In genomic region chr17:60077672-60078519, GRCh38 we compare ENCODE assay signal across 8 cellular contexts. TPM values are rescaled to one million over a fixed set of nuclear protein-coding genes. Genes with fewer than 3 reads are reported as not detected.
DNase-seq lines count a peak whose midpoint lies in the region; ATAC-seq and TF ChIP-seq lines count a peak whose summit lies in the region.

No MANE protein-coding gene starts in this region.

- H3K4me3 Mint-ChIP-seq in activated naive CD4-positive, alpha-beta T cell treated with anti-CD3 and anti-CD28 coated beads, Interleukin-2, amount 10 ng/mL, durations not matched to agents 7 days and 5 days = peak overlapping the region; percentile 82

- 22 to 25% methylated on average over 18 of the region's 18 CpGs for WGBS in heart right ventricle, 2 donors

- peak overlapping the region; percentile 38 to 88 (median 80) for H3K27ac ChIP-seq in heart right ventricle

- in situ Hi-C loops in HAP-1 (cut with MboI; ENCODE audit: low sequenced_read_pairs) = no loop called here

- peak overlapping the region; percentile 92 for H3K27ac Mint-ChIP-seq in activated naive CD4-positive, alpha-beta T cell treated with anti-CD3 and anti-CD28 coated beads, Interleukin-2, amount 10 ng/mL, durations not matched to agents 7 days and 5 days

- ATAC-seq in heart right ventricle = peak; percentile 5 to 45 (median 29)
- peak; percentile 50 for ATAC-seq in sciatic nerve

- H3K4me3 ChIP-seq in GM06990 (replicated peaks; ENCODE audit: low read depth, low read length) (peak overlapping the region; percentile 86), HAP-1 (peak overlapping the region; percentile 69), heart right ventricle (peak overlapping the region; percentile 51 to 98 (median 79))

- intact Hi-C loops in heart right ventricle (cut with DNase I) = no loop called here
- intact Hi-C loops in sciatic nerve (cut with DNase I) = no loop called here

- H3K4me1 Mint-ChIP-seq in activated naive CD4-positive, alpha-beta T cell treated with anti-CD3 and anti-CD28 coated beads, Interleukin-2, amount 10 ng/mL, durations not matched to agents 7 days and 5 days = peaks cover 45% of the 10 kb centered on the region

- H3K36me3 ChIP-seq in GM06990 (ENCODE audit: control insufficient read depth, insufficient read depth, low read length) (no peaks in the 10 kb centered on the region), HAP-1 (replicated peaks) (peaks cover 19% of the 10 kb centered on the region), heart right ventricle (peaks cover 0 to 38% (median 30%) of the 10 kb centered on the region in 9 donors)

- peaks cover 18% of the 10 kb centered on the region for H3K36me3 Mint-ChIP-seq in activated naive CD4-positive, alpha-beta T cell treated with anti-CD3 and anti-CD28 coated beads, Interleukin-2, amount 10 ng/mL, durations not matched to agents 7 days and 5 days

- H3K4me1 ChIP-seq in HAP-1 (peaks cover 11% of the 10 kb centered on the region), heart right ventricle (peaks cover 0 to 38% (median 25%) of the 10 kb centered on the region in 9 donors)

- H3K27me3 ChIP-seq in GM06990 (replicated peaks; ENCODE audit: control insufficient read depth, insufficient read depth, low read length) (no peaks in the 10 kb centered on the region), HAP-1 (ENCODE audit: low read depth) (no peaks in the 10 kb centered on the region), heart right ventricle (no peaks in the 10 kb centered on the region)

- no peaks in the 10 kb centered on the region for H3K9me3 Mint-ChIP-seq in activated naive CD4-positive, alpha-beta T cell treated with anti-CD3 and anti-CD28 coated beads, Interleukin-2, amount 10 ng/mL, durations not matched to agents 7 days and 5 days

- no peaks in the 10 kb centered on the region for H3K9me3 ChIP-seq in HAP-1
- no peaks in the 10 kb centered on the region for H3K9me3 ChIP-seq in heart right ventricle

- no peaks in the 10 kb centered on the region for H3K27me3 Mint-ChIP-seq in activated naive CD4-positive, alpha-beta T cell treated with anti-CD3 and anti-CD28 coated beads, Interleukin-2, amount 10 ng/mL, durations not matched to agents 7 days and 5 days

- CTCF ChIA-PET in activated naive CD4-positive, alpha-beta T cell treated with anti-CD3 and anti-CD28 coated beads, Interleukin-2, amount 10 ng/mL, durations not matched to agents 7 days and 5 days (lab: Charles Lee) = interaction anchor here (0.8 to 1.3 kb wide), 2 partner anchors 12 to 41 kb away, joined by 3 to 6 read pairs; no protein-coding TSS in a partner anchor

- DNase-seq in GM06990 (ENCODE audit: extremely low read depth, insufficient read length) (no peak), HAP-1 (ENCODE audit: low spot score in 2 of 2) (peak in 1 of 2 experiments; percentile 38), NCI-H69 (lab: John Stamatoyannopoulos, UW) (peak; percentile 33), heart right ventricle (no peak), sciatic nerve (ENCODE audit: low spot score) (no peak), mesenteric fat pad (ENCODE audit: low spot score) (no peak), SHP77 (lab: John Stamatoyannopoulos, UW) (no peak)
- peak; percentile 23 for DNase-seq in activated naive CD4-positive, alpha-beta T cell treated with anti-CD3 and anti-CD28 coated beads, Interleukin-2, amount 10 ng/mL, durations not matched to agents 7 days and 5 days

- no peak for TF ChIP-seq CTCF in GM06990 (IDR thresholded peaks at IDR 0.05; ENCODE audit: insufficient read depth, low read length, poor library complexity, severe bottlenecking)
- TF ChIP-seq CTCF in heart right ventricle (IDR thresholded peaks at IDR 0.05) = no peak

RNA-seq across cellular contexts. Expression of gene HEATR6, which starts 0.8 kb away (rescaled TPM):
- total RNA-seq in heart right ventricle (10 to 100 TPM; 10.8 to 17.2 (median 13.1) TPM), sciatic nerve (21.0 TPM), mesenteric fat pad (10.9 TPM)
- 1 to 10 TPM; 5.3 to 6.4 TPM for polyA plus RNA-seq in heart right ventricle

Comparison
In these comparisons a context has a peak if more than half of its experiments do, and no peak if none do; other contexts are left out.
1. DNase-seq: peak in NCI-H69 (single experiment) and activated naive CD4-positive, alpha-beta T cell treated with anti-CD3 and anti-CD28 coated beads, Interleukin-2, amount 10 ng/mL, durations not matched to agents 7 days and 5 days (single experiment); none in GM06990 (single experiment), heart right ventricle (0 of 2), sciatic nerve (single experiment), mesenteric fat pad (single experiment) and SHP77 (0 of 2).
2. Peak in every context shown above with its lines, with median percentiles within 50 percentile points of each other: H3K4me3 ChIP-seq.